ENCODE assay signal across 1 cellular context in the genomic region with DNA sequence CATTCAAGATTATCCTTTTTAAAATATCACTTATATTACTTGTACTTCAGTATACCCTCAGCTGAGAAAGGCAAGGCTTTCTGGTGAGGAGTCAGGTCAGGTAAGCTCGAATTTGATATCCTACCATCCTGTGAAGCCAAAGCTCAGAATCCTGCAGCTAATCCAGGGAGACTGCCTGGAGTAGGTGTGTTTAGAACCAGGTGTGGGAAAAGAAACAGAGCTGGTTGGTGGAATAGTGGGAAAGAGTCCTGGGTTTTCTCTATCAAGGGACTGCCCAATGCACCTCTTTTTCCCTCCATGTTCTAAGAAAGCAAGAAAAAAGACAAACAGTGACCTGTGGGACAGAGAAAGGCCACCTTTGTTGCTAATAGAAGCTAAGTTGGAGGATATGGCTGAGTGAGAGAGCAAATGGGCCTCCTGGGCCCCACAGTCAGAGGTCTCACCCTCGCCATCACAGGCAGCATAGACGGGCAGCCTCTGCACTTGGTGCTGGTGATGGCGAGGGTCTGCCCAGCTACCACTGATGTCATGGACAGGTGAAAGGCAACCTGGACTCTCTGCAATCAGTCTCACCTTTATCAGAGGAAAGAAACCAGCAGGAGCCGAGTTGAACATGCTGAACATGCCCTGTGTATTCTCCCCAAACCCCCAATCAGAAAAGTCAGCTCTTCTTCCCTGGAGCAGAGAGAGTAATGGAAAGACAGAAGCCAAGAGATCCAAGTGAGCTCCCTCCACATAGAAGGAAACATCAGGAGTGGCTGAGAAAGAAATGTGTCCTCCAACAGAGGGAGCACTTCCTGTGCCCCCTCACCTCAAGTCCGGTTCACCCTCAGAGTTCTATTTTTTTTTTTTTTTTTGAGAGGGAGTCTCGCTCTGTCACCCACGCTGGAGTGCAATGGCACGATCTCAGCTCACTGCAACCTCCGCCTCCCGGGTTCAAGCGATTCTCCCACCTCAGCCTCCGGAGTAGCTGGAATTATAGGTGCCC.
TF ChIP-seq lines count a peak whose summit lies in the region.

No MANE protein-coding gene starts in this region.

TF ChIP-seq in GM23338, 12 proteins besides CTCF, POLR2A, EP300 and RAD21:
- TF ChIP-seq, protein P1, sequence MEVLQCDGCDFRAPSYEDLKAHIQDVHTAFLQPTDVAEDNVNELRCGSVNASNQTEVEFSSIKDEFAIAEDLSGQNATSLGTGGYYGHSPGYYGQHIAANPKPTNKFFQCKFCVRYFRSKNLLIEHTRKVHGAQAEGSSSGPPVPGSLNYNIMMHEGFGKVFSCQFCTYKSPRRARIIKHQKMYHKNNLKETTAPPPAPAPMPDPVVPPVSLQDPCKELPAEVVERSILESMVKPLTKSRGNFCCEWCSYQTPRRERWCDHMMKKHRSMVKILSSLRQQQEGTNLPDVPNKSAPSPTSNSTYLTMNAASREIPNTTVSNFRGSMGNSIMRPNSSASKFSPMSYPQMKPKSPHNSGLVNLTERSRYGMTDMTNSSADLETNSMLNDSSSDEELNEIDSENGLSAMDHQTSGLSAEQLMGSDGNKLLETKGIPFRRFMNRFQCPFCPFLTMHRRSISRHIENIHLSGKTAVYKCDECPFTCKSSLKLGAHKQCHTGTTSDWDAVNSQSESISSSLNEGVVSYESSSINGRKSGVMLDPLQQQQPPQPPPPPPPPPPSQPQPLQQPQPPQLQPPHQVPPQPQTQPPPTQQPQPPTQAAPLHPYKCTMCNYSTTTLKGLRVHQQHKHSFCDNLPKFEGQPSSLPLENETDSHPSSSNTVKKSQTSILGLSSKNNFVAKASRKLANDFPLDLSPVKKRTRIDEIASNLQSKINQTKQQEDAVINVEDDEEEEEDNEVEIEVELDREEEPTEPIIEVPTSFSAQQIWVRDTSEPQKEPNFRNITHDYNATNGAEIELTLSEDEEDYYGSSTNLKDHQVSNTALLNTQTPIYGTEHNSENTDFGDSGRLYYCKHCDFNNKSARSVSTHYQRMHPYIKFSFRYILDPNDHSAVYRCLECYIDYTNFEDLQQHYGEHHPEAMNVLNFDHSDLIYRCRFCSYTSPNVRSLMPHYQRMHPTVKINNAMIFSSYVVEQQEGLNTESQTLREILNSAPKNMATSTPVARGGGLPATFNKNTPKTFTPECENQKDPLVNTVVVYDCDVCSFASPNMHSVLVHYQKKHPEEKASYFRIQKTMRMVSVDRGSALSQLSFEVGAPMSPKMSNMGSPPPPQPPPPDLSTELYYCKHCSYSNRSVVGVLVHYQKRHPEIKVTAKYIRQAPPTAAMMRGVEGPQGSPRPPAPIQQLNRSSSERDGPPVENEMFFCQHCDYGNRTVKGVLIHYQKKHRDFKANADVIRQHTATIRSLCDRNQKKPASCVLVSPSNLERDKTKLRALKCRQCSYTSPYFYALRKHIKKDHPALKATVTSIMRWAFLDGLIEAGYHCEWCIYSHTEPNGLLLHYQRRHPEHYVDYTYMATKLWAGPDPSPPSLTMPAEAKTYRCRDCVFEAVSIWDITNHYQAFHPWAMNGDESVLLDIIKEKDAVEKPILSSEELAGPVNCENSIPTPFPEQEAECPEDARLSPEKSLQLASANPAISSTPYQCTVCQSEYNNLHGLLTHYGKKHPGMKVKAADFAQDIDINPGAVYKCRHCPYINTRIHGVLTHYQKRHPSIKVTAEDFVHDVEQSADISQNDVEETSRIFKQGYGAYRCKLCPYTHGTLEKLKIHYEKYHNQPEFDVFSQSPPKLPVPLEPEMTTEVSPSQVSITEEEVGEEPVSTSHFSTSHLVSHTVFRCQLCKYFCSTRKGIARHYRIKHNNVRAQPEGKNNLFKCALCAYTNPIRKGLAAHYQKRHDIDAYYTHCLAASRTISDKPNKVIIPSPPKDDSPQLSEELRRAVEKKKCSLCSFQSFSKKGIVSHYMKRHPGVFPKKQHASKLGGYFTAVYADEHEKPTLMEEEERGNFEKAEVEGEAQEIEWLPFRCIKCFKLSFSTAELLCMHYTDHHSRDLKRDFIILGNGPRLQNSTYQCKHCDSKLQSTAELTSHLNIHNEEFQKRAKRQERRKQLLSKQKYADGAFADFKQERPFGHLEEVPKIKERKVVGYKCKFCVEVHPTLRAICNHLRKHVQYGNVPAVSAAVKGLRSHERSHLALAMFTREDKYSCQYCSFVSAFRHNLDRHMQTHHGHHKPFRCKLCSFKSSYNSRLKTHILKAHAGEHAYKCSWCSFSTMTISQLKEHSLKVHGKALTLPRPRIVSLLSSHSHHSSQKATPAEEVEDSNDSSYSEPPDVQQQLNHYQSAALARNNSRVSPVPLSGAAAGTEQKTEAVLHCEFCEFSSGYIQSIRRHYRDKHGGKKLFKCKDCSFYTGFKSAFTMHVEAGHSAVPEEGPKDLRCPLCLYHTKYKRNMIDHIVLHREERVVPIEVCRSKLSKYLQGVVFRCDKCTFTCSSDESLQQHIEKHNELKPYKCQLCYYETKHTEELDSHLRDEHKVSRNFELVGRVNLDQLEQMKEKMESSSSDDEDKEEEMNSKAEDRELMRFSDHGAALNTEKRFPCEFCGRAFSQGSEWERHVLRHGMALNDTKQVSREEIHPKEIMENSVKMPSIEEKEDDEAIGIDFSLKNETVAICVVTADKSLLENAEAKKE (CRISPR knock-in tag; IDR thresholded peaks at IDR 0.05) = no peak
- TF ChIP-seq NANOG (IDR thresholded peaks at IDR 0.05; ENCODE audit: borderline replicate concordance) (no peak), STAT1 (IDR thresholded peaks at IDR 0.05; ENCODE audit: unreplicated experiment) (no peak), ZNF331 (CRISPR knock-in tag; IDR thresholded peaks at IDR 0.05; ENCODE audit: low read depth) (no peak), EZH2 (IDR thresholded peaks at IDR 0.05; ENCODE audit: low read depth, unreplicated experiment) (no peak), EZH2phosphoT487 (IDR thresholded peaks at IDR 0.05; ENCODE audit: unreplicated experiment) (no peak), JUNB (IDR thresholded peaks at IDR 0.05; ENCODE audit: unreplicated experiment) (no peak), POLR2AphosphoS5 (IDR thresholded peaks at IDR 0.05; ENCODE audit: low read depth) (no peak), ZNF114 (CRISPR knock-in tag; IDR thresholded peaks at IDR 0.05) (no peak), CREB1 (CRISPR knock-in tag; IDR thresholded peaks at IDR 0.05; ENCODE audit: low read depth) (no peak)
- TF ChIP-seq, protein P2, sequence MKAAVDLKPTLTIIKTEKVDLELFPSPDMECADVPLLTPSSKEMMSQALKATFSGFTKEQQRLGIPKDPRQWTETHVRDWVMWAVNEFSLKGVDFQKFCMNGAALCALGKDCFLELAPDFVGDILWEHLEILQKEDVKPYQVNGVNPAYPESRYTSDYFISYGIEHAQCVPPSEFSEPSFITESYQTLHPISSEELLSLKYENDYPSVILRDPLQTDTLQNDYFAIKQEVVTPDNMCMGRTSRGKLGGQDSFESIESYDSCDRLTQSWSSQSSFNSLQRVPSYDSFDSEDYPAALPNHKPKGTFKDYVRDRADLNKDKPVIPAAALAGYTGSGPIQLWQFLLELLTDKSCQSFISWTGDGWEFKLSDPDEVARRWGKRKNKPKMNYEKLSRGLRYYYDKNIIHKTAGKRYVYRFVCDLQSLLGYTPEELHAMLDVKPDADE (IDR thresholded peaks at IDR 0.05) = no peak
- TF ChIP-seq, protein P3, sequence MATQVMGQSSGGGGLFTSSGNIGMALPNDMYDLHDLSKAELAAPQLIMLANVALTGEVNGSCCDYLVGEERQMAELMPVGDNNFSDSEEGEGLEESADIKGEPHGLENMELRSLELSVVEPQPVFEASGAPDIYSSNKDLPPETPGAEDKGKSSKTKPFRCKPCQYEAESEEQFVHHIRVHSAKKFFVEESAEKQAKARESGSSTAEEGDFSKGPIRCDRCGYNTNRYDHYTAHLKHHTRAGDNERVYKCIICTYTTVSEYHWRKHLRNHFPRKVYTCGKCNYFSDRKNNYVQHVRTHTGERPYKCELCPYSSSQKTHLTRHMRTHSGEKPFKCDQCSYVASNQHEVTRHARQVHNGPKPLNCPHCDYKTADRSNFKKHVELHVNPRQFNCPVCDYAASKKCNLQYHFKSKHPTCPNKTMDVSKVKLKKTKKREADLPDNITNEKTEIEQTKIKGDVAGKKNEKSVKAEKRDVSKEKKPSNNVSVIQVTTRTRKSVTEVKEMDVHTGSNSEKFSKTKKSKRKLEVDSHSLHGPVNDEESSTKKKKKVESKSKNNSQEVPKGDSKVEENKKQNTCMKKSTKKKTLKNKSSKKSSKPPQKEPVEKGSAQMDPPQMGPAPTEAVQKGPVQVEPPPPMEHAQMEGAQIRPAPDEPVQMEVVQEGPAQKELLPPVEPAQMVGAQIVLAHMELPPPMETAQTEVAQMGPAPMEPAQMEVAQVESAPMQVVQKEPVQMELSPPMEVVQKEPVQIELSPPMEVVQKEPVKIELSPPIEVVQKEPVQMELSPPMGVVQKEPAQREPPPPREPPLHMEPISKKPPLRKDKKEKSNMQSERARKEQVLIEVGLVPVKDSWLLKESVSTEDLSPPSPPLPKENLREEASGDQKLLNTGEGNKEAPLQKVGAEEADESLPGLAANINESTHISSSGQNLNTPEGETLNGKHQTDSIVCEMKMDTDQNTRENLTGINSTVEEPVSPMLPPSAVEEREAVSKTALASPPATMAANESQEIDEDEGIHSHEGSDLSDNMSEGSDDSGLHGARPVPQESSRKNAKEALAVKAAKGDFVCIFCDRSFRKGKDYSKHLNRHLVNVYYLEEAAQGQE (IDR thresholded peaks at IDR 0.05; ENCODE audit: unreplicated experiment) = no peak
